8 cellular contexts compared by ENCODE assay signal in the genomic region with DNA sequence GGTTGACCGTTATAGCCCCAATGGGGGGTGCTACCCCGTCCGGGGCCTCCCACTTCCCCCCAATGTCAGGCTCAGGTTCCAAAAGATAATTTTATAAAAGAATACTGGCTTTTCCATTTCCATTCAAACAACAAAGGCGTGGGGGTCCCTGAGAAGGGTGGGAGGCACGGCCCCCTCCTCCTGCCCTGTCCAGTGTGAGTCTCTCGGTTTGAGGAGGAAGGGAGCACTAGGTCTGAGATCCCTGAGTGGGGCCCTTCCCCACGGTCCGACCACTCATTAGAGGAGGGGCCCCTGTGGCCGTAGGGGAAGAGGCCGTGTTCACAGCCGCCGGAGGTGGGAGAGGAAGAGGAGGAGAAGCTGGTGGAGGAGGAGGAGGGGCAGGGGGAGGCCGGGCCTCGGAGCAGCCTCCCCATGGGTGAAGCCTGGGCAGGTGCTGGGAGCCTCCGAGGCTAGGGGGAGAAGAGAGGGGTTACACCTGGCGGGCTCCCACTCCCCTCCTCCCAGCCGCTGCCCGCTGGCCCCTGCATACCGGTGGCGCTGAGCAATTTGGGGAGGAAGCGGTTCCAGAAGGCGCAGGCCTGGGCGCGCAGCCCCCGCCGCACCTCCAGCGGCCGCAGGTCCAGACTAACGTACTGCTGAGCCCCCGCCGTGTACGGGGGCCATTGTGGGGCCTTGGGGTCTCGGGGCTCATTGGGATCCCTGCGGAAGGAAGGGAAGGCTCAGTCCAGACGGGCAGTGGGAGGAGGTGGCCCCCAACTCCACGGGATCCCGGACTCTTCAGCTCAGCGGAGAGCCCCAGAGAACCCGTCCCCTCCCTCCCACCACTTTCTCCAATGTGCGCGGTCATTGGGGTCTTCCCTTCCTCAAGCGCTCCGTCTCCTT. TPM values are rescaled to one million over a fixed set of nuclear protein-coding genes. Genes with fewer than 3 reads are reported as not detected.
DNase-seq lines count a peak whose midpoint lies in the region; ATAC-seq and TF ChIP-seq lines count a peak whose summit lies in the region.

No MANE protein-coding gene starts in this region.

- peaks cover 0 to 44% (median 30%) of the 10 kb centered on the region in 4 donors for H3K4me1 Mint-ChIP-seq in CD4-positive, CD25-positive, alpha-beta regulatory T cell
- peaks cover 65% of the 10 kb centered on the region for H3K4me1 Mint-ChIP-seq in nephron progenitor cell

- peak overlapping the region; percentile 41 for H3K4me3 ChIP-seq in CD4-positive, CD25-positive, alpha-beta regulatory T cell (ENCODE audit: low read depth, low read length)
- H3K4me3 ChIP-seq in effector memory CD4-positive, alpha-beta T cell (ENCODE audit: insufficient read depth, low read depth, low read length, poor library complexity, severe bottlenecking), result peak overlapping the region; percentile 66

- peaks cover 15% of the 10 kb centered on the region for H3K36me3 ChIP-seq in CD4-positive, CD25-positive, alpha-beta regulatory T cell (ENCODE audit: control insufficient read depth, insufficient read depth, low read length)
- peaks cover 14% of the 10 kb centered on the region for H3K36me3 ChIP-seq in effector memory CD4-positive, alpha-beta T cell (ENCODE audit: control insufficient read depth, insufficient read depth, low read length)

- H3K27ac ChIP-seq in CD4-positive, CD25-positive, alpha-beta regulatory T cell (ENCODE audit: insufficient read depth, low read length, poor library complexity, severe bottlenecking), result no peak overlapping the region
- no peak overlapping the region for H3K27ac ChIP-seq in effector memory CD4-positive, alpha-beta T cell (ENCODE audit: insufficient read depth, low read length, poor library complexity, severe bottlenecking)

- H3K4me1 ChIP-seq in CD4-positive, CD25-positive, alpha-beta regulatory T cell (ENCODE audit: control insufficient read depth, insufficient read depth, low read length, poor library complexity, severe bottlenecking), result peaks cover 46% of the 10 kb centered on the region
- peaks cover 47% of the 10 kb centered on the region for H3K4me1 ChIP-seq in effector memory CD4-positive, alpha-beta T cell (ENCODE audit: control insufficient read depth, insufficient read depth, low read length, poor library complexity, severe bottlenecking)

- TF ChIP-seq CTCF in nephron progenitor cell (IDR thresholded peaks at IDR 0.05), result no peak

- H3K9me3 ChIP-seq in CD4-positive, CD25-positive, alpha-beta regulatory T cell (ENCODE audit: control insufficient read depth in 2 of 2, low read length in 2 of 2), result no peaks in the 10 kb centered on the region
- H3K9me3 ChIP-seq in effector memory CD4-positive, alpha-beta T cell (ENCODE audit: control insufficient read depth, low read length), result no peaks in the 10 kb centered on the region

- peaks cover 0 to 2% (median 0%) of the 10 kb centered on the region in 7 donors for H3K9me3 Mint-ChIP-seq in CD4-positive, CD25-positive, alpha-beta regulatory T cell
- H3K9me3 Mint-ChIP-seq in nephron progenitor cell, result no peaks in the 10 kb centered on the region

- H3K4me3 Mint-ChIP-seq in CD4-positive, CD25-positive, alpha-beta regulatory T cell, result peak overlapping the region; percentile 86 to 92 (median 90)
- peak overlapping the region; percentile 90 for H3K4me3 Mint-ChIP-seq in nephron progenitor cell

- peaks cover 2% of the 10 kb centered on the region for H3K27me3 ChIP-seq in CD4-positive, CD25-positive, alpha-beta regulatory T cell (ENCODE audit: control insufficient read depth, insufficient read depth, low read length)
- H3K27me3 ChIP-seq in effector memory CD4-positive, alpha-beta T cell (replicated peaks; ENCODE audit: control insufficient read depth, insufficient read depth, low read length, poor library complexity, severe bottlenecking), result peaks cover 22% of the 10 kb centered on the region

- ATAC-seq in CD4-positive, CD25-positive, alpha-beta regulatory T cell (ENCODE audit: low read depth in 2 of 2), result no peak

- H3K27me3 Mint-ChIP-seq in CD4-positive, CD25-positive, alpha-beta regulatory T cell, result peaks cover 44% of the 10 kb centered on the region
- H3K27me3 Mint-ChIP-seq in nephron progenitor cell (ENCODE audit: low read depth, poor library complexity), result peaks cover 9% of the 10 kb centered on the region

- peaks cover 23% of the 10 kb centered on the region for H3K36me3 Mint-ChIP-seq in CD4-positive, CD25-positive, alpha-beta regulatory T cell
- peaks cover 28% of the 10 kb centered on the region for H3K36me3 Mint-ChIP-seq in nephron progenitor cell (ENCODE audit: low read depth)

- no peak for DNase-seq in CD4-positive, CD25-positive, alpha-beta regulatory T cell
- peak; percentile 71 for DNase-seq in NCI-H2227 (lab: John Stamatoyannopoulos, UW; ENCODE audit: unreplicated experiment)
- DNase-seq in effector memory CD4-positive, alpha-beta T cell, result no peak
- peak; percentile 35 for DNase-seq in nephron progenitor cell
- no peak for DNase-seq in activated gamma-delta T cell (lab: John Stamatoyannopoulos, UW)
- no peak for DNase-seq in cerebellar cortex (ENCODE audit: low spot score)
- DNase-seq in activated gamma-delta T cell treated with Interleukin-2 at 50 U/mL for 16 hours, result no peak
- DNase-seq in OCI-M2 (lab: John Stamatoyannopoulos, UW; ENCODE audit: unreplicated experiment), result no peak

- peak overlapping the region in 1 of 3 donors; percentile 42 for H3K27ac Mint-ChIP-seq in CD4-positive, CD25-positive, alpha-beta regulatory T cell
- H3K27ac Mint-ChIP-seq in nephron progenitor cell, result peak overlapping the region; percentile 97

RNA-seq across cellular contexts. Expression of gene UFSP1, which starts 1.4 kb away (rescaled TPM):
- total RNA-seq in CD4-positive, CD25-positive, alpha-beta regulatory T cell, result 0.94 TPM
- polyA plus RNA-seq in CD4-positive, CD25-positive, alpha-beta regulatory T cell, result 1 to 10 TPM in 3 of 4 donors, under 1 TPM in 1; 0.39 to 4.8 (median 1.9) TPM

RNA-seq across cellular contexts. Expression of gene ACHE, which starts 4.8 kb away (rescaled TPM):
- total RNA-seq in CD4-positive, CD25-positive, alpha-beta regulatory T cell, result 0.20 TPM
- not detected for polyA plus RNA-seq in CD4-positive, CD25-positive, alpha-beta regulatory T cell

RNA-seq across cellular contexts. Expression of gene SRRT, which starts 16.0 kb away (rescaled TPM):
- total RNA-seq in CD4-positive, CD25-positive, alpha-beta regulatory T cell, result 234 TPM
- 10 to 100 TPM; 31.9 to 40.7 (median 36.7) TPM for polyA plus RNA-seq in CD4-positive, CD25-positive, alpha-beta regulatory T cell

RNA-seq across cellular contexts. Expression of gene TRIP6, which starts 23.7 kb away (rescaled TPM):
- 8.4 TPM for total RNA-seq in CD4-positive, CD25-positive, alpha-beta regulatory T cell
- 1 to 10 TPM; 2.8 to 5.8 (median 3.5) TPM for polyA plus RNA-seq in CD4-positive, CD25-positive, alpha-beta regulatory T cell

RNA-seq across cellular contexts. Expression of gene SLC12A9, which starts 38.4 kb away (rescaled TPM):
- 42.7 TPM for total RNA-seq in CD4-positive, CD25-positive, alpha-beta regulatory T cell
- 1 to 10 TPM; 5.7 to 8.6 (median 6.1) TPM for polyA plus RNA-seq in CD4-positive, CD25-positive, alpha-beta regulatory T cell

Comparison
In these comparisons a context has a peak if more than half of its experiments do, and no peak if none do; other contexts are left out.
1. DNase-seq: peak in NCI-H2227 (single experiment) and nephron progenitor cell (single experiment); none in CD4-positive, CD25-positive, alpha-beta regulatory T cell (0 of 3), effector memory CD4-positive, alpha-beta T cell (0 of 3), activated gamma-delta T cell (single experiment), cerebellar cortex (single experiment), activated gamma-delta T cell treated with Interleukin-2 at 50 U/mL for 16 hours (single experiment) and OCI-M2 (single experiment).